Comparison of ENCODE assay signal across 15 cellular contexts in the genomic region with DNA sequence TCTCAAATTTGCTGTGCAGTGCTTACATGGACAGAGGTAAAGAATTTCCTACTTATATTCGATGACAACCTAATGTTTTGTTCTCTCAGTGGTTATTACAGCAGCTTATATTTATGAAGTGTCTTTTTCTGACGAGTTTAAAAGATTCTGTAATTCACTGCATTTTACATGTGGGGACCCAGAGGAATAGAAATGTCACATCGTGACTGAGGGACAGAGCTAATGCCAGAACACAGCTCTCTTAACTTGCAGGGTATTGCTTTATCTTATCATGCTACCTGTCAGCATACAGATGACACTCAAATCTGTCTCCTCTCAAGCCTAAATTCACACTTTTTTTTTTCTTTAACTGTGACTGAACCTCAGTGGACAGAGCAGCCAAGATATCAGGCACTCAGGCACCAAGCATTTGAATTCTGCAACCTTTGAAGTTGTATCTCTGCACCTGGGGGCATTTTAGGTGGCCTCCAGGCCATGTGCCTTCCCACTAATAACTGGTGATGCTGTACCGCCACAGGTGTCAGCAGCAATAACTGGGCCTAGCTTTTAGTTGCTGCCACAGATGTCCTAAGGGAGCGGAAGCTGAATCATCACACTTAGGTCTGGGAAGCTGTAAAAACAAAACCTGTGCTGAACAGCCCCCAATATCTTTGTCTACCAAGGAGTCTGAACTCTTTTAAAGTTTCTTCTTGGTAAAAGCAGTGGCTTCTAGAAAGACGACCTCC.
DNase-seq lines count a peak whose midpoint lies in the region; ATAC-seq and TF ChIP-seq lines count a peak whose summit lies in the region.
"Had no signal": no experiment of that assay in that cellular context is flagged by ENCODE, and none has a peak within 500 bp of the region (broad histone marks: within the 10 kb centered on the region; RNA-seq: fewer than 3 reads in every experiment).

No MANE protein-coding gene starts in this region.

- no peaks in the 10 kb centered on the region for H3K9me3 Mint-ChIP-seq in HFFc6
- H3K9me3 Mint-ChIP-seq: CD8-positive, alpha-beta T cell had no signal

- DNase-seq in NCI-H2171 treated with DMSO at 0.1 percent for 48 hours (lab: John Stamatoyannopoulos, UW) (peak; percentile 9), NCI-H2171 (lab: John Stamatoyannopoulos, UW) (no peak), RWPE2 (ENCODE audit: low spot score) (no peak), foreskin keratinocyte (no peak), smooth muscle cell (lab: John Stamatoyannopoulos, UW; ENCODE audit: unreplicated experiment) (no peak), MM.1S (no peak), iPS-NIHi11 (ENCODE audit: low spot score) (no peak), HFFc6 (no peak)
- DNase-seq: CD8-positive, alpha-beta T cell; H7; NCI-H1436; NCI-H2029 treated with DMSO at 0.1 percent for 48 hours; NCI-H69; SHP77 treated with DMSO at 0.1 percent for 48 hours had no signal

- H3K27me3 ChIP-seq in RWPE2 (ENCODE audit: insufficient read depth, poor library complexity, severe bottlenecking) (no peaks in the 10 kb centered on the region), foreskin keratinocyte (no peaks in the 10 kb centered on the region), smooth muscle cell (ENCODE audit: low read depth) (no peaks in the 10 kb centered on the region), MM.1S (replicated peaks; ENCODE audit: insufficient read depth, low read length) (no peaks in the 10 kb centered on the region)

- H3K9ac ChIP-seq in smooth muscle cell (ENCODE audit: low read depth) (no peak overlapping the region), MM.1S (ENCODE audit: low read length) (no peak overlapping the region)

- H3K9me2 ChIP-seq in MM.1S (replicated peaks; ENCODE audit: insufficient read depth, low read length) = no peaks in the 10 kb centered on the region

- H3K4me1 Mint-ChIP-seq in HFFc6 (ENCODE audit: low read depth) = peaks cover 16% of the 10 kb centered on the region

- 27% methylated on average over 6 of the region's 6 CpGs for WGBS in smooth muscle cell (ENCODE audit: low lambda C conversion rate)

- H3K36me3 ChIP-seq in RWPE2 (ENCODE audit: low read depth) (no peaks in the 10 kb centered on the region), smooth muscle cell (ENCODE audit: low read depth) (no peaks in the 10 kb centered on the region), MM.1S (replicated peaks; ENCODE audit: insufficient read depth, low read length) (no peaks in the 10 kb centered on the region)

- peaks cover 7% of the 10 kb centered on the region for H3K27me3 Mint-ChIP-seq in HFFc6 (ENCODE audit: insufficient read depth)

- peaks cover 24% of the 10 kb centered on the region for H3F3A ChIP-seq in smooth muscle cell (ENCODE audit: low read depth)
- H3F3A ChIP-seq in MM.1S (ENCODE audit: insufficient read depth, low read length) = no peaks in the 10 kb centered on the region

- no peak overlapping the region for H3K4me3 ChIP-seq in RWPE2 (ENCODE audit: severe bottlenecking)
- H3K4me3 ChIP-seq in smooth muscle cell = no peak overlapping the region
- no peak overlapping the region for H3K4me3 ChIP-seq in MM.1S (ENCODE audit: low read length)

- ATAC-seq in RWPE2 (ENCODE audit: low read depth) = 0 out of 3 replicates have a peak, but pooled peaks have one; percentile 19
- peak; percentile 60 for ATAC-seq in foreskin keratinocyte
- ATAC-seq: CD8-positive, alpha-beta T cell had no signal

- no peak overlapping the region for H3K27ac ChIP-seq in RWPE2 (ENCODE audit: poor library complexity, severe bottlenecking)
- no peak overlapping the region for H3K27ac ChIP-seq in foreskin keratinocyte
- peak overlapping the region; percentile 37 for H3K27ac ChIP-seq in smooth muscle cell (ENCODE audit: low read depth)
- H3K27ac ChIP-seq in MM.1S (ENCODE audit: low read length) = no peak overlapping the region
- H3K27ac ChIP-seq: 22Rv1 had no signal

- peaks cover 8% of the 10 kb centered on the region for H3K4me1 ChIP-seq in RWPE2 (ENCODE audit: insufficient read depth, poor library complexity, severe bottlenecking)
- peaks cover 5% of the 10 kb centered on the region for H3K4me1 ChIP-seq in foreskin keratinocyte
- H3K4me1 ChIP-seq in smooth muscle cell (ENCODE audit: low read depth) = peaks cover 14% of the 10 kb centered on the region
- no peaks in the 10 kb centered on the region for H3K4me1 ChIP-seq in MM.1S (ENCODE audit: low read length)

- H4K20me1 ChIP-seq in smooth muscle cell (ENCODE audit: low read depth) (peaks cover 10% of the 10 kb centered on the region), MM.1S (ENCODE audit: insufficient read depth, low read length) (no peaks in the 10 kb centered on the region)

- H3K4me2 ChIP-seq in smooth muscle cell (peak overlapping the region; percentile 63), MM.1S (ENCODE audit: low read depth, low read length) (no peak overlapping the region)

- H3K79me2 ChIP-seq in smooth muscle cell (ENCODE audit: low read depth) (no peaks in the 10 kb centered on the region), MM.1S (ENCODE audit: low read length) (no peaks in the 10 kb centered on the region)

- no peaks in the 10 kb centered on the region for H3K36me3 Mint-ChIP-seq in HFFc6 (ENCODE audit: low read depth)
- H3K36me3 Mint-ChIP-seq: CD8-positive, alpha-beta T cell had no signal

- H2AFZ ChIP-seq in smooth muscle cell (ENCODE audit: low read depth) (no peak overlapping the region), MM.1S (ENCODE audit: low read length) (no peak overlapping the region)

- H3K4me3 Mint-ChIP-seq in HFFc6 = no peak overlapping the region
- H3K4me3 Mint-ChIP-seq: CD8-positive, alpha-beta T cell had no signal

- no peak overlapping the region for H3K27ac Mint-ChIP-seq in HFFc6
- H3K27ac Mint-ChIP-seq: CD8-positive, alpha-beta T cell had no signal

- no peak for TF ChIP-seq CTCF in RWPE2 (IDR thresholded peaks at IDR 0.05; ENCODE audit: poor library complexity, severe bottlenecking)
- TF ChIP-seq CTCF in foreskin keratinocyte (conservative IDR thresholded peaks at IDR 0.05) = no peak
- TF ChIP-seq CTCF in smooth muscle cell (IDR thresholded peaks at IDR 0.05; ENCODE audit: borderline replicate concordance, insufficient read depth, poor library complexity, severe bottlenecking) = no peak
- TF ChIP-seq CTCF in MM.1S (IDR thresholded peaks at IDR 0.05; ENCODE audit: low read length) = no peak
- TF ChIP-seq CTCF in HFFc6 (IDR thresholded peaks at IDR 0.05) = no peak

- H3K9me3 ChIP-seq in RWPE2 (ENCODE audit: severe bottlenecking) (no peaks in the 10 kb centered on the region), smooth muscle cell (replicated peaks; ENCODE audit: low read depth) (no peaks in the 10 kb centered on the region), MM.1S (replicated peaks; ENCODE audit: insufficient read depth, low read length) (no peaks in the 10 kb centered on the region)
